14 cellular contexts compared by ENCODE assay signal in the genomic region with DNA sequence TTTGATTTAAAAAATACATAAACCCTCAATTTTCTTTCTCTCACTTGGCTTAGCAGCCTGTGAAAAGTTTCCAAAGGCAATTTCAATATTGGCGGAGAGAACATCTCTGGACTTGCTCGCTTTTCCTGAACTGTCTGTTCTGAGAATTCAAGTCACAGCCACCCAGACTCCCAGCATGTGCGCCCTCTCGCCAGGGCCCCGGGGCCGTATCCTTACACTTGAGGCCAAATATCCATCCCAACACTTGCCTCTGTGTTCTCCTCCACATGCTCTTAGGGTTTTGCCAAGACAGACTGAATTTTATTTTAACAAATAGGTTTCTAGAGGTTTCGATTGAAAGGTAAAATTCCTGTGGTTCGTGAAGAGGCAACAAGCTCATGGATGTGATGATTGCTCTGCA.
A peak's percentile ranks its signal among the peaks of the same experiment; 100 is the strongest.
DNase-seq lines count a peak whose midpoint lies in the region; ATAC-seq, FAIRE-seq and TF ChIP-seq lines count a peak whose summit lies in the region.
"Had no signal": no experiment of that assay in that cellular context is flagged by ENCODE, and none has a peak within 500 bp of the region (broad histone marks: within the 10 kb centered on the region; RNA-seq: fewer than 3 reads in every experiment).

No MANE protein-coding gene starts in this region.

- H3K9me2 ChIP-seq in DOHH2 (replicated peaks; ENCODE audit: control insufficient read depth, low read length), result no peaks in the 10 kb centered on the region

- peak overlapping the region; percentile 88 for H3K27ac ChIP-seq in BLaER1
- H3K27ac ChIP-seq in DOHH2 (ENCODE audit: low read depth, low read length), result peak overlapping the region; percentile 48
- H3K27ac ChIP-seq in OCI-LY3 (ENCODE audit: low read length), result no peak overlapping the region
- H3K27ac ChIP-seq in HepG2 (ENCODE audit: extremely low read length, insufficient read depth, low read length), result no peak overlapping the region
- H3K27ac ChIP-seq in CD8-positive, alpha-beta memory T cell (ENCODE audit: low read depth, low read length), result no peak overlapping the region

- WGBS in HepG2 (ENCODE audit: low lambda C conversion rate), result 37% methylated on average over 8 of the region's 8 CpGs

- no peak for TF ChIP-seq RAD21 in HepG2 (CRISPR knock-in tag; IDR thresholded peaks at IDR 0.05)

- H3K4me3 Mint-ChIP-seq in CD8-positive, alpha-beta memory T cell, result no peak overlapping the region
- H3K4me3 Mint-ChIP-seq: GM23338, IgD-negative memory B cell had no signal

- H3K9ac ChIP-seq in BLaER1, result peak overlapping the region; percentile 72; the same call in 1 of the 2 replicates
- 0 out of 2 replicates have a peak overlapping the region, but pooled peaks have one; percentile 24 for H3K9ac ChIP-seq in OCI-LY3 (ENCODE audit: low read length)
- H3K9ac ChIP-seq in HepG2 (ENCODE audit: insufficient read depth, low read depth, low read length), result no peak overlapping the region

- peaks cover 0 to 1% (median 0%) of the 10 kb centered on the region in 3 donors for H3K36me3 Mint-ChIP-seq in CD8-positive, alpha-beta memory T cell

- no peaks in the 10 kb centered on the region for H3F3A ChIP-seq in DOHH2 (ENCODE audit: control insufficient read depth, insufficient read depth)

- peaks cover 11 to 31% of the 10 kb centered on the region in 2 donors for H3K27me3 Mint-ChIP-seq in CD8-positive, alpha-beta memory T cell

- peaks cover 24% of the 10 kb centered on the region for H3K9me3 ChIP-seq in BLaER1
- H3K9me3 ChIP-seq in DOHH2 (ENCODE audit: control insufficient read depth, insufficient read depth, low read length), result no peaks in the 10 kb centered on the region
- no peaks in the 10 kb centered on the region for H3K9me3 ChIP-seq in OCI-LY3 (ENCODE audit: insufficient read depth, low read length)
- H3K9me3 ChIP-seq in HepG2 (ENCODE audit: low read length), result no peaks in the 10 kb centered on the region
- H3K9me3 ChIP-seq in CD8-positive, alpha-beta memory T cell (ENCODE audit: low read length), result no peaks in the 10 kb centered on the region
- H3K9me3 ChIP-seq: BE2C had no signal

- H3K79me2 ChIP-seq in DOHH2 (ENCODE audit: control insufficient read depth, low read length) (no peaks in the 10 kb centered on the region), OCI-LY3 (ENCODE audit: low read length) (no peaks in the 10 kb centered on the region), HepG2 (ENCODE audit: insufficient read depth, low read length) (no peaks in the 10 kb centered on the region)

- TF ChIP-seq CTCF in DOHH2 (IDR thresholded peaks at IDR 0.05; ENCODE audit: low read depth, low read length, poor library complexity, severe bottlenecking), result no peak
- no peak for TF ChIP-seq CTCF in OCI-LY3 (IDR thresholded peaks at IDR 0.05; ENCODE audit: low read depth, low read length)
- TF ChIP-seq CTCF in HepG2 (CRISPR knock-in tag; IDR thresholded peaks at IDR 0.05), result no peak

- CTCF ChIA-PET in HepG2 (lab: Yijun Ruan, JAX; ENCODE audit: low intra/inter-chr PET ratio, low total read pairs), result no interaction called here
- CTCF ChIA-PET in CD8-positive, alpha-beta memory T cell (lab: Charles Lee), result interaction anchor here (0.9 kb wide), 1 partner anchor 421 kb away, joined by 3 read pairs; no protein-coding TSS in a partner anchor

- H3K36me3 ChIP-seq in BLaER1, result no peaks in the 10 kb centered on the region; the same call in 1 of the 2 replicates
- H3K36me3 ChIP-seq in DOHH2 (ENCODE audit: control insufficient read depth, low read length), result no peaks in the 10 kb centered on the region
- no peaks in the 10 kb centered on the region for H3K36me3 ChIP-seq in OCI-LY3 (replicated peaks; ENCODE audit: low read depth, low read length)
- no peaks in the 10 kb centered on the region for H3K36me3 ChIP-seq in HepG2 (replicated peaks in 1 of 2; ENCODE audit: control insufficient read depth in 1 of 2, insufficient read depth in 2 of 2, low read length in 2 of 2)
- H3K36me3 ChIP-seq in CD8-positive, alpha-beta memory T cell (ENCODE audit: insufficient read depth, low read length), result no peaks in the 10 kb centered on the region
- H3K36me3 ChIP-seq: BE2C had no signal

- BruUV-seq in HepG2 (replicated peaks; lab: Mats Ljungman, UMichigan), result no TSS peak

- DNase-seq in medulla oblongata (ENCODE audit: extremely low spot score), result peak; percentile 13
- DNase-seq in HepG2 (ENCODE audit: low spot score), result no peak
- DNase-seq in CD8-positive, alpha-beta memory T cell, result no peak
- DNase-seq: BE2C, DMS53, H7, KG1 had no signal

- no peak for ATAC-seq in HepG2
- no peak for ATAC-seq in GM18858 (IDR thresholded peaks at IDR 0.05; ENCODE audit: unreplicated experiment)
- ATAC-seq: GM23338 had no signal

- in situ Hi-C loops in HepG2 (cut with HindIII; ENCODE audit: extremely low pct_ligation_motif_present, low pct_unique_long_range_greater_than_20kb), result loop anchor here (25.0 kb wide), 1 partner anchor 917 kb away; no protein-coding TSS in a partner anchor

- H2AFZ ChIP-seq in OCI-LY3 (ENCODE audit: low read depth, low read length) (no peak overlapping the region), HepG2 (ENCODE audit: low read length) (no peak overlapping the region)
- H2AFZ ChIP-seq: GM23338 had no signal

- peaks cover 100% of the 10 kb centered on the region for H3K4me1 ChIP-seq in BLaER1
- H3K4me1 ChIP-seq in DOHH2 (ENCODE audit: control insufficient read depth, low read length), result peaks cover 71% of the 10 kb centered on the region
- peaks cover 73% of the 10 kb centered on the region for H3K4me1 ChIP-seq in OCI-LY3 (ENCODE audit: low read length)
- H3K4me1 ChIP-seq in HepG2 (ENCODE audit: insufficient read depth, low read length), result no peaks in the 10 kb centered on the region
- H3K4me1 ChIP-seq in CD8-positive, alpha-beta memory T cell (ENCODE audit: insufficient read depth, low read length), result no peaks in the 10 kb centered on the region
- H3K4me1 ChIP-seq: BE2C had no signal

- no peak for FAIRE-seq in HepG2 (lab: Jason Lieb, UNC)
- FAIRE-seq: A204.1 had no signal

- POLR2A ChIA-PET in HepG2 (lab: Yijun Ruan, JAX), result no interaction called here
- POLR2A ChIA-PET in CD8-positive, alpha-beta memory T cell (lab: Charles Lee), result no interaction called here

- H3K4me3 ChIP-seq in BLaER1 (no peak overlapping the region), DOHH2 (ENCODE audit: low read length) (no peak overlapping the region), OCI-LY3 (ENCODE audit: low read length) (no peak overlapping the region), HepG2 (replicated peaks in 1 of 3; ENCODE audit: insufficient read depth in 1 of 3, low read depth in 2 of 3, low read length in 3 of 3) (no peak overlapping the region)
- H3K4me3 ChIP-seq in CD8-positive, alpha-beta memory T cell (ENCODE audit: low read length), result no peak overlapping the region
- H3K4me3 ChIP-seq: GM23338 had no signal

- intact Hi-C loops in HepG2 (cut with micrococcal nuclease; ENCODE audit: unreplicated experiment), result loop anchor here (2.0 kb wide), 1 partner anchor 76 kb away; no protein-coding TSS in a partner anchor

- H3K4me2 ChIP-seq in BLaER1 (peak overlapping the region; percentile 84), DOHH2 (ENCODE audit: low read length) (peak overlapping the region; percentile 64), OCI-LY3 (ENCODE audit: low read length) (0 out of 2 replicates have a peak overlapping the region, but pooled peaks have one; percentile 74), HepG2 (ENCODE audit: low read depth, low read length) (no peak overlapping the region)
- H3K4me2 ChIP-seq: GM23338 had no signal

- no peak overlapping the region for H3K27ac Mint-ChIP-seq in CD8-positive, alpha-beta memory T cell
- H3K27ac Mint-ChIP-seq: GM23338, IgD-negative memory B cell had no signal

- no peaks in the 10 kb centered on the region for H3K4me1 Mint-ChIP-seq in CD8-positive, alpha-beta memory T cell

- H4K20me1 ChIP-seq in BLaER1, result no peaks in the 10 kb centered on the region
- no peaks in the 10 kb centered on the region for H4K20me1 ChIP-seq in DOHH2 (ENCODE audit: control insufficient read depth, insufficient read depth, low read depth, low read length)
- H4K20me1 ChIP-seq in OCI-LY3 (ENCODE audit: insufficient read depth, low read length), result no peaks in the 10 kb centered on the region
- no peaks in the 10 kb centered on the region for H4K20me1 ChIP-seq in HepG2 (ENCODE audit: insufficient read depth, low read length)

- H3K9me3 Mint-ChIP-seq in CD8-positive, alpha-beta memory T cell, result no peaks in the 10 kb centered on the region
- H3K9me3 Mint-ChIP-seq: GM23338, IgD-negative memory B cell had no signal

- TF ChIP-seq EP300 in HepG2 (IDR thresholded peaks at IDR 0.05; ENCODE audit: low read depth in 2 of 2, low read length in 2 of 2), result no peak
- no peak for TF ChIP-seq EP300 in HepG2 (CRISPR knock-in tag; IDR thresholded peaks at IDR 0.05; ENCODE audit: borderline replicate concordance)

- H3K27me3 ChIP-seq in BLaER1 (no peaks in the 10 kb centered on the region), DOHH2 (ENCODE audit: control insufficient read depth, low read length) (no peaks in the 10 kb centered on the region), OCI-LY3 (ENCODE audit: low read depth, low read length) (no peaks in the 10 kb centered on the region), HepG2 (ENCODE audit: control insufficient read depth in 1 of 2, insufficient read depth in 2 of 2, low read length in 2 of 2) (peaks cover 2 to 21% of the 10 kb centered on the region in 2 experiments; a peak in 2 of 5 replicates)
- no peaks in the 10 kb centered on the region for H3K27me3 ChIP-seq in CD8-positive, alpha-beta memory T cell (ENCODE audit: insufficient read depth, low read length, poor library complexity, severe bottlenecking)

- no peak for TF ChIP-seq POLR2A in HepG2 (IDR thresholded peaks at IDR 0.05; ENCODE audit: insufficient read depth in 1 of 2, low read depth in 2 of 2, low read length in 2 of 2)

TF ChIP-seq in HepG2, 621 proteins besides CTCF, POLR2A, EP300 and RAD21:
- TF ChIP-seq ZNF891 (CRISPR knock-in tag; IDR thresholded peaks at IDR 0.05) (no peak), ZNF773 (CRISPR knock-in tag; IDR thresholded peaks at IDR 0.05; ENCODE audit: borderline replicate concordance) (no peak), ELF4 (CRISPR knock-in tag; IDR thresholded peaks at IDR 0.05; ENCODE audit: borderline replicate concordance) (no peak)

Comparison
In these comparisons a context has a peak if more than half of its experiments do, and no peak if none do; other contexts are left out.
1. H3K27ac ChIP-seq: peak in BLaER1 (single experiment) and DOHH2 (single experiment); none in OCI-LY3 (single experiment), HepG2 (single experiment) and CD8-positive, alpha-beta memory T cell (single experiment).